5 cellular contexts compared by ENCODE assay signal in genomic region chr7:136144182-136144581, GRCh38.
"Had no signal": no experiment of that assay in that cellular context is flagged by ENCODE, and none has a peak within 500 bp of the region (broad histone marks: within the 10 kb centered on the region; RNA-seq: fewer than 3 reads in every experiment).

No MANE protein-coding gene starts in this region.

- ATAC-seq: GM23338, HepG2 had no signal

- DNase-seq: H9, HCEC 1CT, KG1 had no signal
